1 cellular context compared by ENCODE assay signal in genomic region chr11:2427721-2428321, GRCh38.
TF ChIP-seq lines count a peak whose summit lies in the region.

No MANE protein-coding gene starts in this region.

TF ChIP-seq in HCT116, 20 proteins besides CTCF, POLR2A, EP300 and RAD21 (continued from another document):
- TF ChIP-seq, protein P1, sequence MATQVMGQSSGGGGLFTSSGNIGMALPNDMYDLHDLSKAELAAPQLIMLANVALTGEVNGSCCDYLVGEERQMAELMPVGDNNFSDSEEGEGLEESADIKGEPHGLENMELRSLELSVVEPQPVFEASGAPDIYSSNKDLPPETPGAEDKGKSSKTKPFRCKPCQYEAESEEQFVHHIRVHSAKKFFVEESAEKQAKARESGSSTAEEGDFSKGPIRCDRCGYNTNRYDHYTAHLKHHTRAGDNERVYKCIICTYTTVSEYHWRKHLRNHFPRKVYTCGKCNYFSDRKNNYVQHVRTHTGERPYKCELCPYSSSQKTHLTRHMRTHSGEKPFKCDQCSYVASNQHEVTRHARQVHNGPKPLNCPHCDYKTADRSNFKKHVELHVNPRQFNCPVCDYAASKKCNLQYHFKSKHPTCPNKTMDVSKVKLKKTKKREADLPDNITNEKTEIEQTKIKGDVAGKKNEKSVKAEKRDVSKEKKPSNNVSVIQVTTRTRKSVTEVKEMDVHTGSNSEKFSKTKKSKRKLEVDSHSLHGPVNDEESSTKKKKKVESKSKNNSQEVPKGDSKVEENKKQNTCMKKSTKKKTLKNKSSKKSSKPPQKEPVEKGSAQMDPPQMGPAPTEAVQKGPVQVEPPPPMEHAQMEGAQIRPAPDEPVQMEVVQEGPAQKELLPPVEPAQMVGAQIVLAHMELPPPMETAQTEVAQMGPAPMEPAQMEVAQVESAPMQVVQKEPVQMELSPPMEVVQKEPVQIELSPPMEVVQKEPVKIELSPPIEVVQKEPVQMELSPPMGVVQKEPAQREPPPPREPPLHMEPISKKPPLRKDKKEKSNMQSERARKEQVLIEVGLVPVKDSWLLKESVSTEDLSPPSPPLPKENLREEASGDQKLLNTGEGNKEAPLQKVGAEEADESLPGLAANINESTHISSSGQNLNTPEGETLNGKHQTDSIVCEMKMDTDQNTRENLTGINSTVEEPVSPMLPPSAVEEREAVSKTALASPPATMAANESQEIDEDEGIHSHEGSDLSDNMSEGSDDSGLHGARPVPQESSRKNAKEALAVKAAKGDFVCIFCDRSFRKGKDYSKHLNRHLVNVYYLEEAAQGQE (IDR thresholded peaks at IDR 0.05; ENCODE audit: low read depth): no peak
- TF ChIP-seq EZH2 (IDR thresholded peaks at IDR 0.05) (no peak), CEBPB (IDR thresholded peaks at IDR 0.05; ENCODE audit: low read depth) (no peak), ZNF274 (IDR thresholded peaks at IDR 0.05; ENCODE audit: low read depth, low read length) (no peak), TCF7L2 (IDR thresholded peaks at IDR 0.05; ENCODE audit: borderline replicate concordance, extremely low read depth, insufficient read depth, insufficient read length) (no peak), CBX3 (IDR thresholded peaks at IDR 0.05; ENCODE audit: low read depth) (no peak), YY1 (IDR thresholded peaks at IDR 0.05; ENCODE audit: extremely low read depth, insufficient replicate concordance, low read depth, low read length) (no peak), FOSL1 (IDR thresholded peaks at IDR 0.05; ENCODE audit: low read depth) (no peak), JUND (IDR thresholded peaks at IDR 0.05) (no peak), ELF1 (IDR thresholded peaks at IDR 0.05; ENCODE audit: borderline replicate concordance, low read depth) (no peak), POLR2AphosphoS5 (IDR thresholded peaks at IDR 0.05; ENCODE audit: low read depth, low read length) (no peak), MAX (IDR thresholded peaks at IDR 0.05) (no peak), EZH2phosphoT487 (IDR thresholded peaks at IDR 0.05; ENCODE audit: borderline replicate concordance) (no peak)
